Comparison of ENCODE assay signal across 23 cellular contexts in the genomic region with DNA sequence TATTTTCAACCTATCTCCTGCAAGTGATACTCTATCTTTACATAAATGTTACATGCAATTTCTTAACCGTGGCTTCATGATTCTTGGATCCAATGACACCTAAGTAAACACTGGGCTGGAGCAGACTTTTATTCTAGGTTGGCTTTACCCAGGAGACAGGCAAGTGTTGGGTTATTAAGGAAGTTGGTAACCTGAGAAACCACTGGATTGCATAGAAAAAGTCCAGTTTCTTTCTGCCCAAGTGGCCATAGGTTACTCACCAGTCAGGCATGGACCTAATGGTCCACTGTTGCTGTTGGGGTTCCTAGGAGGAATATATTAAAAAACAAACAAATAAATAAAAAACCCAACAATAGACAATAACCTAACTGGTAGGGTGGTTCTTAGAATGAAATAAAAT.
DNase-seq lines count a peak whose midpoint lies in the region; ATAC-seq, FAIRE-seq and TF ChIP-seq lines count a peak whose summit lies in the region.
"Had no signal": no experiment of that assay in that cellular context is flagged by ENCODE, and none has a peak within 500 bp of the region (broad histone marks: within the 10 kb centered on the region; RNA-seq: fewer than 3 reads in every experiment).

No MANE protein-coding gene starts in this region.

- FAIRE-seq in astrocyte (lab: Jason Lieb, UNC) (no peak), islet of Langerhans (lab: Jason Lieb, UNC) (peak; percentile 33)
- FAIRE-seq: G401.6 had no signal

- H3K9me3 ChIP-seq in astrocyte (ENCODE audit: insufficient read depth, low read depth, low read length): no peaks in the 10 kb centered on the region
- no peaks in the 10 kb centered on the region for H3K9me3 ChIP-seq in testis
- H3K9me3 ChIP-seq: Caco-2, HAP-1, SJCRH30 had no signal

- H3K36me3 ChIP-seq in astrocyte (ENCODE audit: insufficient read depth, low read length): no peaks in the 10 kb centered on the region
- H3K36me3 ChIP-seq in testis (ENCODE audit: low read depth, missing control alignments): no peaks in the 10 kb centered on the region
- H3K36me3 ChIP-seq: HAP-1, SJCRH30 had no signal

- H2AFZ ChIP-seq in astrocyte (ENCODE audit: low read depth, low read length): no peak overlapping the region
- H2AFZ ChIP-seq: PC-9 had no signal

- H3K36me3 Mint-ChIP-seq in astrocyte (ENCODE audit: low read depth, unreplicated experiment): no peaks in the 10 kb centered on the region
- H3K36me3 Mint-ChIP-seq: CD4-positive, CD25-positive, alpha-beta regulatory T cell had no signal

- no peaks in the 10 kb centered on the region for H3K27me3 ChIP-seq in astrocyte (ENCODE audit: insufficient read depth, low read length)
- no peaks in the 10 kb centered on the region for H3K27me3 ChIP-seq in testis
- H3K27me3 ChIP-seq: SJCRH30 had no signal

- H3K9me3 Mint-ChIP-seq in astrocyte (ENCODE audit: unreplicated experiment): no peaks in the 10 kb centered on the region

- H4K20me1 ChIP-seq in astrocyte (ENCODE audit: insufficient read depth, low read length): no peaks in the 10 kb centered on the region

- no peak overlapping the region for H3K9ac ChIP-seq in astrocyte (ENCODE audit: low read length)
- H3K9ac ChIP-seq: KMS-11 had no signal

- WGBS in testis, 2 donors: 53 to 68% methylated on average over 1 of the region's 1 CpG

- H3K27ac ChIP-seq in astrocyte (ENCODE audit: low read depth, low read length) (no peak overlapping the region), testis (no peak overlapping the region)
- H3K27ac ChIP-seq: KMS-11, PC-9, SJCRH30 had no signal

- H3K4me1 Mint-ChIP-seq in astrocyte (ENCODE audit: low read depth, unreplicated experiment): peaks cover 39% of the 10 kb centered on the region
- H3K4me1 Mint-ChIP-seq: CD4-positive, CD25-positive, alpha-beta regulatory T cell had no signal

- intact Hi-C loops in testis (cut with DNase I; ENCODE audit: low total_unique reads): no loop called here

- no peak for TF ChIP-seq POLR2A in testis (IDR thresholded peaks at IDR 0.05)

- peak overlapping the region; percentile 53 for H3K27ac Mint-ChIP-seq in astrocyte (ENCODE audit: unreplicated experiment)
- H3K27ac Mint-ChIP-seq: CD4-positive, CD25-positive, alpha-beta regulatory T cell had no signal

- no peaks in the 10 kb centered on the region for H3K27me3 Mint-ChIP-seq in astrocyte (ENCODE audit: low read depth, unreplicated experiment)
- H3K27me3 Mint-ChIP-seq: CD4-positive, CD25-positive, alpha-beta regulatory T cell had no signal

- ATAC-seq in HG03565 (IDR thresholded peaks at IDR 0.05; ENCODE audit: unreplicated experiment): no peak
- ATAC-seq in HG02642 (IDR thresholded peaks at IDR 0.05; ENCODE audit: poor library complexity, unreplicated experiment): no peak

- TF ChIP-seq CTCF in astrocyte (IDR thresholded peaks at IDR 0.05; ENCODE audit: insufficient read depth, low read depth, low read length): no peak
- no peak for TF ChIP-seq CTCF in testis (IDR thresholded peaks at IDR 0.05)

- no peaks in the 10 kb centered on the region for H3K79me2 ChIP-seq in astrocyte (ENCODE audit: insufficient read depth, low read length)

- H3K4me1 ChIP-seq in astrocyte (ENCODE audit: insufficient read depth, low read length) (no peaks in the 10 kb centered on the region), testis (no peaks in the 10 kb centered on the region)
- H3K4me1 ChIP-seq: HAP-1 had no signal

- no peak overlapping the region for H3K4me3 Mint-ChIP-seq in astrocyte (ENCODE audit: unreplicated experiment)

- H3K4me3 ChIP-seq in astrocyte (ENCODE audit: insufficient read depth, low read depth, low read length) (no peak overlapping the region), testis (no peak overlapping the region)
- H3K4me3 ChIP-seq: HAP-1, PC-9, SJCRH30 had no signal

- peak; percentile 7 for DNase-seq in ELR (ENCODE audit: low read depth)
- peak; percentile 23 for DNase-seq in LHCN-M2 (ENCODE audit: low read depth)
- no peak for DNase-seq in astrocyte (ENCODE audit: low read depth)
- no peak for DNase-seq in testis
- DNase-seq in HPDE6-E6E7 (ENCODE audit: extremely low spot score): no peak
- DNase-seq: Caco-2; CD4-positive, CD25-positive, alpha-beta regulatory T cell; DMS79; MM.1S; NCI-H1105; NCI-H1694; NCI-H2171; NCI-H446 treated with DMSO at 0.1 percent for 48 hours; NCI-H748 treated with DMSO at 0.1 percent for 48 hours; PC-9; SW 1271 had no signal

- H3K4me2 ChIP-seq in astrocyte (ENCODE audit: low read length): no peak overlapping the region
- H3K4me2 ChIP-seq: KMS-11, PC-9 had no signal

Comparison
In these comparisons a context has a peak if more than half of its experiments do, and no peak if none do; other contexts are left out.
1. DNase-seq: peak in ELR (single experiment) and LHCN-M2 (single experiment); none in astrocyte (single experiment), testis (single experiment) and HPDE6-E6E7 (single experiment).